In the genomic region with DNA sequence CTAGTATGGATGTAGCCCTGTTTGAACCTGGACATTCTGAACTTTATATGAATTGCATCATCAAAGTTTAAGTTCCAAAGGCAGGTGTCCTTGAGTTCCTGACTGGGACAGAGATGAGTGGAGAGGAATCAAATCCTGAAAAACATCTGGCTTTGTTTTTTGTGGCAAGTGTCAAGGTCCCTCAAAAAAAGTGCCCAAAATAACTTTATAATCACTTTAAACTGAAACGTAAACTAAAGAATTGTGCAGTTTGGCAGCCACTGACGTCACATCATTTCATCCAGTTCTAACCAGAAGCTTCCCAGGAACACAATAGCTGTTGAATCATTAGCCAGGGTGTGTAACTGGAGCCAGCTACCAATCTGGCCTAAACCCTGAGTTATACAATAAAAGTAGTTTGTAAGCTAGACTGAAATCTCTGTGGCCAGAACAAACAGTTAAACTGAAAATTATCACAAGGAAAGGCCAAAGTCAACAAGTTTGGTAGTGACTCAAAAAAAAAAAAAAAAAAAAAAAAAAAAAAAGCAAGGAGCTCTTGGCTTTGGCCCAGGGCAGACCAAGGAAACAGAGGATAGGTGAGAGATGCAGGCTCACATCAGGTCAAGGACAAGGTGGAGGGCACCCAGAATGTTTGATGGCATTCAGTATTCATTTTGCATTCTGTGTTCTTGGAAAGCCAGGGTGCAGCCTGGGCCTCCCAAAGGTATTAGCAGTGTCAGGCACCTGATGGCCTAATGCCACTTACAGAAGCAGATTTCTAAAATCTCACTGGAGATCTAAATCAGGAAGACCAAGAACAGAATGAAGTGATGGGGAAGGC, we compare ENCODE assay signal across 1 cellular context.
TF ChIP-seq lines count a peak whose summit lies in the region.

No MANE protein-coding gene starts in this region.

TF ChIP-seq in HepG2, 621 proteins besides CTCF, POLR2A, EP300 and RAD21 (continued from another document and continues in another):
- TF ChIP-seq, protein P1, sequence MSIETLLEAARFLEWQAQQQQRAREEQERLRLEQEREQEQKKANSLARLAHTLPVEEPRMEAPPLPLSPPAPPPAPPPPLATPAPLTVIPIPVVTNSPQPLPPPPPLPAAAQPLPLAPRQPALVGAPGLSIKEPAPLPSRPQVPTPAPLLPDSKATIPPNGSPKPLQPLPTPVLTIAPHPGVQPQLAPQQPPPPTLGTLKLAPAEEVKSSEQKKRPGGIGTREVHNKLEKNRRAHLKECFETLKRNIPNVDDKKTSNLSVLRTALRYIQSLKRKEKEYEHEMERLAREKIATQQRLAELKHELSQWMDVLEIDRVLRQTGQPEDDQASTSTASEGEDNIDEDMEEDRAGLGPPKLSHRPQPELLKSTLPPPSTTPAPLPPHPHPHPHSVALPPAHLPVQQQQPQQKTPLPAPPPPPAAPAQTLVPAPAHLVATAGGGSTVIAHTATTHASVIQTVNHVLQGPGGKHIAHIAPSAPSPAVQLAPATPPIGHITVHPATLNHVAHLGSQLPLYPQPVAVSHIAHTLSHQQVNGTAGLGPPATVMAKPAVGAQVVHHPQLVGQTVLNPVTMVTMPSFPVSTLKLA (IDR thresholded peaks at IDR 0.05), result no peak
- TF ChIP-seq NR1H2 (CRISPR knock-in tag; IDR thresholded peaks at IDR 0.05; ENCODE audit: borderline replicate concordance, low read depth), result no peak
- no peak for TF ChIP-seq ZNF446 (CRISPR knock-in tag; IDR thresholded peaks at IDR 0.05)
- no peak for TF ChIP-seq ZC3H4 (CRISPR knock-in tag; IDR thresholded peaks at IDR 0.05; ENCODE audit: borderline replicate concordance)
- TF ChIP-seq RAD51 (IDR thresholded peaks at IDR 0.05; ENCODE audit: borderline replicate concordance), result no peak
- TF ChIP-seq, protein P2, sequence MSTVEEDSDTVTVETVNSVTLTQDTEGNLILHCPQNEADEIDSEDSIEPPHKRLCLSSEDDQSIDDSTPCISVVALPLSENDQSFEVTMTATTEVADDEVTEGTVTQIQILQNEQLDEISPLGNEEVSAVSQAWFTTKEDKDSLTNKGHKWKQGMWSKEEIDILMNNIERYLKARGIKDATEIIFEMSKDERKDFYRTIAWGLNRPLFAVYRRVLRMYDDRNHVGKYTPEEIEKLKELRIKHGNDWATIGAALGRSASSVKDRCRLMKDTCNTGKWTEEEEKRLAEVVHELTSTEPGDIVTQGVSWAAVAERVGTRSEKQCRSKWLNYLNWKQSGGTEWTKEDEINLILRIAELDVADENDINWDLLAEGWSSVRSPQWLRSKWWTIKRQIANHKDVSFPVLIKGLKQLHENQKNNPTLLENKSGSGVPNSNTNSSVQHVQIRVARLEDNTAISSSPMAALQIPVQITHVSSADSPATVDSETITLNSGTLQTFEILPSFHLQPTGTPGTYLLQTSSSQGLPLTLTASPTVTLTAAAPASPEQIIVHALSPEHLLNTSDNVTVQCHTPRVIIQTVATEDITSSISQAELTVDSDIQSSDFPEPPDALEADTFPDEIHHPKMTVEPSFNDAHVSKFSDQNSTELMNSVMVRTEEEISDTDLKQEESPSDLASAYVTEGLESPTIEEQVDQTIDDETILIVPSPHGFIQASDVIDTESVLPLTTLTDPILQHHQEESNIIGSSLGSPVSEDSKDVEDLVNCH (CRISPR knock-in tag; IDR thresholded peaks at IDR 0.05), result no peak
- TF ChIP-seq ZNF788 (CRISPR knock-in tag; IDR thresholded peaks at IDR 0.05; ENCODE audit: borderline replicate concordance), result no peak
- TF ChIP-seq ZNF567 (CRISPR knock-in tag; IDR thresholded peaks at IDR 0.05; ENCODE audit: borderline replicate concordance), result no peak
- TF ChIP-seq BHLHE40 (IDR thresholded peaks at IDR 0.05; ENCODE audit: low read length), result no peak
- no peak for TF ChIP-seq GATA4 (IDR thresholded peaks at IDR 0.05; ENCODE audit: borderline replicate concordance, low read depth)
- no peak for TF ChIP-seq NFYB (CRISPR knock-in tag; IDR thresholded peaks at IDR 0.05)
- TF ChIP-seq, protein P3, sequence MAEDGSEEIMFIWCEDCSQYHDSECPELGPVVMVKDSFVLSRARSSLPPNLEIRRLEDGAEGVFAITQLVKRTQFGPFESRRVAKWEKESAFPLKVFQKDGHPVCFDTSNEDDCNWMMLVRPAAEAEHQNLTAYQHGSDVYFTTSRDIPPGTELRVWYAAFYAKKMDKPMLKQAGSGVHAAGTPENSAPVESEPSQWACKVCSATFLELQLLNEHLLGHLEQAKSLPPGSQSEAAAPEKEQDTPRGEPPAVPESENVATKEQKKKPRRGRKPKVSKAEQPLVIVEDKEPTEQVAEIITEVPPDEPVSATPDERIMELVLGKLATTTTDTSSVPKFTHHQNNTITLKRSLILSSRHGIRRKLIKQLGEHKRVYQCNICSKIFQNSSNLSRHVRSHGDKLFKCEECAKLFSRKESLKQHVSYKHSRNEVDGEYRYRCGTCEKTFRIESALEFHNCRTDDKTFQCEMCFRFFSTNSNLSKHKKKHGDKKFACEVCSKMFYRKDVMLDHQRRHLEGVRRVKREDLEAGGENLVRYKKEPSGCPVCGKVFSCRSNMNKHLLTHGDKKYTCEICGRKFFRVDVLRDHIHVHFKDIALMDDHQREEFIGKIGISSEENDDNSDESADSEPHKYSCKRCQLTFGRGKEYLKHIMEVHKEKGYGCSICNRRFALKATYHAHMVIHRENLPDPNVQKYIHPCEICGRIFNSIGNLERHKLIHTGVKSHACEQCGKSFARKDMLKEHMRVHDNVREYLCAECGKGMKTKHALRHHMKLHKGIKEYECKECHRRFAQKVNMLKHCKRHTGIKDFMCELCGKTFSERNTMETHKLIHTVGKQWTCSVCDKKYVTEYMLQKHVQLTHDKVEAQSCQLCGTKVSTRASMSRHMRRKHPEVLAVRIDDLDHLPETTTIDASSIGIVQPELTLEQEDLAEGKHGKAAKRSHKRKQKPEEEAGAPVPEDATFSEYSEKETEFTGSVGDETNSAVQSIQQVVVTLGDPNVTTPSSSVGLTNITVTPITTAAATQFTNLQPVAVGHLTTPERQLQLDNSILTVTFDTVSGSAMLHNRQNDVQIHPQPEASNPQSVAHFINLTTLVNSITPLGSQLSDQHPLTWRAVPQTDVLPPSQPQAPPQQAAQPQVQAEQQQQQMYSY (CRISPR knock-in tag; IDR thresholded peaks at IDR 0.05), result no peak
- TF ChIP-seq, protein P4, sequence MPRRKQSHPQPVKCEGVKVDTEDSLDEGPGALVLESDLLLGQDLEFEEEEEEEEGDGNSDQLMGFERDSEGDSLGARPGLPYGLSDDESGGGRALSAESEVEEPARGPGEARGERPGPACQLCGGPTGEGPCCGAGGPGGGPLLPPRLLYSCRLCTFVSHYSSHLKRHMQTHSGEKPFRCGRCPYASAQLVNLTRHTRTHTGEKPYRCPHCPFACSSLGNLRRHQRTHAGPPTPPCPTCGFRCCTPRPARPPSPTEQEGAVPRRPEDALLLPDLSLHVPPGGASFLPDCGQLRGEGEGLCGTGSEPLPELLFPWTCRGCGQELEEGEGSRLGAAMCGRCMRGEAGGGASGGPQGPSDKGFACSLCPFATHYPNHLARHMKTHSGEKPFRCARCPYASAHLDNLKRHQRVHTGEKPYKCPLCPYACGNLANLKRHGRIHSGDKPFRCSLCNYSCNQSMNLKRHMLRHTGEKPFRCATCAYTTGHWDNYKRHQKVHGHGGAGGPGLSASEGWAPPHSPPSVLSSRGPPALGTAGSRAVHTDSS (CRISPR knock-in tag; conservative IDR thresholded peaks at IDR 0.05), result no peak
- no peak for TF ChIP-seq KLF13 (CRISPR knock-in tag; IDR thresholded peaks at IDR 0.05)
- no peak for TF ChIP-seq TBX3 (IDR thresholded peaks at IDR 0.05; ENCODE audit: borderline replicate concordance)
- no peak for TF ChIP-seq ZNF607 (CRISPR knock-in tag; IDR thresholded peaks at IDR 0.05; ENCODE audit: borderline replicate concordance)
- TF ChIP-seq ATRX (CRISPR knock-in tag; IDR thresholded peaks at IDR 0.05; ENCODE audit: borderline replicate concordance), result no peak
- no peak for TF ChIP-seq TP53 (CRISPR knock-in tag; conservative IDR thresholded peaks at IDR 0.05)
- TF ChIP-seq STAT5B (CRISPR knock-in tag; IDR thresholded peaks at IDR 0.05), result no peak
- TF ChIP-seq IRF2 (CRISPR knock-in tag; IDR thresholded peaks at IDR 0.05), result no peak
- TF ChIP-seq YY1 (IDR thresholded peaks at IDR 0.05; ENCODE audit: insufficient read depth, insufficient replicate concordance, low read depth, low read length), result no peak
- TF ChIP-seq SAFB2 (CRISPR knock-in tag; IDR thresholded peaks at IDR 0.05; ENCODE audit: borderline replicate concordance, low read depth), result no peak
- peak; percentile 50; the same call in 1 of the 2 replicates for TF ChIP-seq ZNF331 (CRISPR knock-in tag; IDR thresholded peaks at IDR 0.05)
- TF ChIP-seq SP1 (IDR thresholded peaks at IDR 0.05), result no peak
- TF ChIP-seq SP1 (CRISPR knock-in tag; IDR thresholded peaks at IDR 0.05), result no peak
- TF ChIP-seq RFX1 (IDR thresholded peaks at IDR 0.05), result no peak
- TF ChIP-seq, protein P5, sequence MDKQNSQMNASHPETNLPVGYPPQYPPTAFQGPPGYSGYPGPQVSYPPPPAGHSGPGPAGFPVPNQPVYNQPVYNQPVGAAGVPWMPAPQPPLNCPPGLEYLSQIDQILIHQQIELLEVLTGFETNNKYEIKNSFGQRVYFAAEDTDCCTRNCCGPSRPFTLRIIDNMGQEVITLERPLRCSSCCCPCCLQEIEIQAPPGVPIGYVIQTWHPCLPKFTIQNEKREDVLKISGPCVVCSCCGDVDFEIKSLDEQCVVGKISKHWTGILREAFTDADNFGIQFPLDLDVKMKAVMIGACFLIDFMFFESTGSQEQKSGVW (CRISPR knock-in tag; IDR thresholded peaks at IDR 0.05; ENCODE audit: borderline replicate concordance), result no peak
- no peak for TF ChIP-seq SALL2 (CRISPR knock-in tag; IDR thresholded peaks at IDR 0.05)
- TF ChIP-seq FOXJ3 (CRISPR knock-in tag; IDR thresholded peaks at IDR 0.05; ENCODE audit: borderline replicate concordance), result peak; percentile 69; the same call in 1 of the 2 replicates
- TF ChIP-seq ZNF230 (CRISPR knock-in tag; IDR thresholded peaks at IDR 0.05), result no peak
- 0 out of 2 replicates have a peak, but pooled peaks have one; percentile 37 for TF ChIP-seq KLF6 (CRISPR knock-in tag; IDR thresholded peaks at IDR 0.05)
- TF ChIP-seq, protein P6, sequence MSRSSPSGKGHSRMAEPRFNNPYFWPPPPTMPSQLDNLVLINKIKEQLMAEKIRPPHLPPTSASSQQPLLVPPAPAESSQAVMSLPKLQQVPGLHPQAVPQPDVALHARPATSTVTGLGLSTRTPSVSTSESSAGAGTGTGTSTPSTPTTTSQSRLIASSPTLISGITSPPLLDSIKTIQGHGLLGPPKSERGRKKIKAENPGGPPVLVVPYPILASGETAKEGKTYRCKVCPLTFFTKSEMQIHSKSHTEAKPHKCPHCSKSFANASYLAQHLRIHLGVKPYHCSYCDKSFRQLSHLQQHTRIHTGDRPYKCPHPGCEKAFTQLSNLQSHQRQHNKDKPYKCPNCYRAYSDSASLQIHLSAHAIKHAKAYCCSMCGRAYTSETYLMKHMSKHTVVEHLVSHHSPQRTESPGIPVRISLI (CRISPR knock-in tag; IDR thresholded peaks at IDR 0.05; ENCODE audit: borderline replicate concordance), result peak; percentile 91
- TF ChIP-seq ZNF562 (CRISPR knock-in tag; IDR thresholded peaks at IDR 0.05; ENCODE audit: borderline replicate concordance), result no peak
- no peak for TF ChIP-seq MAFG (CRISPR knock-in tag; IDR thresholded peaks at IDR 0.05)
- TF ChIP-seq, protein P7, sequence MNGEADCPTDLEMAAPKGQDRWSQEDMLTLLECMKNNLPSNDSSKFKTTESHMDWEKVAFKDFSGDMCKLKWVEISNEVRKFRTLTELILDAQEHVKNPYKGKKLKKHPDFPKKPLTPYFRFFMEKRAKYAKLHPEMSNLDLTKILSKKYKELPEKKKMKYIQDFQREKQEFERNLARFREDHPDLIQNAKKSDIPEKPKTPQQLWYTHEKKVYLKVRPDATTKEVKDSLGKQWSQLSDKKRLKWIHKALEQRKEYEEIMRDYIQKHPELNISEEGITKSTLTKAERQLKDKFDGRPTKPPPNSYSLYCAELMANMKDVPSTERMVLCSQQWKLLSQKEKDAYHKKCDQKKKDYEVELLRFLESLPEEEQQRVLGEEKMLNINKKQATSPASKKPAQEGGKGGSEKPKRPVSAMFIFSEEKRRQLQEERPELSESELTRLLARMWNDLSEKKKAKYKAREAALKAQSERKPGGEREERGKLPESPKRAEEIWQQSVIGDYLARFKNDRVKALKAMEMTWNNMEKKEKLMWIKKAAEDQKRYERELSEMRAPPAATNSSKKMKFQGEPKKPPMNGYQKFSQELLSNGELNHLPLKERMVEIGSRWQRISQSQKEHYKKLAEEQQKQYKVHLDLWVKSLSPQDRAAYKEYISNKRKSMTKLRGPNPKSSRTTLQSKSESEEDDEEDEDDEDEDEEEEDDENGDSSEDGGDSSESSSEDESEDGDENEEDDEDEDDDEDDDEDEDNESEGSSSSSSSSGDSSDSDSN (CRISPR knock-in tag; IDR thresholded peaks at IDR 0.05), result no peak
- TF ChIP-seq ELF1 (CRISPR knock-in tag; IDR thresholded peaks at IDR 0.05), result no peak
- TF ChIP-seq NCOR1 (IDR thresholded peaks at IDR 0.05; ENCODE audit: borderline replicate concordance, low read length), result peak; percentile 82; the same call in 1 of the 2 replicates
- peak; percentile 20; the same call in 1 of the 2 replicates for TF ChIP-seq ZFY (CRISPR knock-in tag; IDR thresholded peaks at IDR 0.05)
- no peak for TF ChIP-seq CC2D1A (CRISPR knock-in tag; IDR thresholded peaks at IDR 0.05)
- peak; percentile 85 for TF ChIP-seq CREM (IDR thresholded peaks at IDR 0.05)
- TF ChIP-seq CREM (CRISPR knock-in tag; IDR thresholded peaks at IDR 0.05), result no peak
- TF ChIP-seq, protein P8, sequence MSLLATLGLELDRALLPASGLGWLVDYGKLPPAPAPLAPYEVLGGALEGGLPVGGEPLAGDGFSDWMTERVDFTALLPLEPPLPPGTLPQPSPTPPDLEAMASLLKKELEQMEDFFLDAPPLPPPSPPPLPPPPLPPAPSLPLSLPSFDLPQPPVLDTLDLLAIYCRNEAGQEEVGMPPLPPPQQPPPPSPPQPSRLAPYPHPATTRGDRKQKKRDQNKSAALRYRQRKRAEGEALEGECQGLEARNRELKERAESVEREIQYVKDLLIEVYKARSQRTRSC (CRISPR knock-in tag; IDR thresholded peaks at IDR 0.05; ENCODE audit: low read depth), result no peak
- TF ChIP-seq, protein P9, sequence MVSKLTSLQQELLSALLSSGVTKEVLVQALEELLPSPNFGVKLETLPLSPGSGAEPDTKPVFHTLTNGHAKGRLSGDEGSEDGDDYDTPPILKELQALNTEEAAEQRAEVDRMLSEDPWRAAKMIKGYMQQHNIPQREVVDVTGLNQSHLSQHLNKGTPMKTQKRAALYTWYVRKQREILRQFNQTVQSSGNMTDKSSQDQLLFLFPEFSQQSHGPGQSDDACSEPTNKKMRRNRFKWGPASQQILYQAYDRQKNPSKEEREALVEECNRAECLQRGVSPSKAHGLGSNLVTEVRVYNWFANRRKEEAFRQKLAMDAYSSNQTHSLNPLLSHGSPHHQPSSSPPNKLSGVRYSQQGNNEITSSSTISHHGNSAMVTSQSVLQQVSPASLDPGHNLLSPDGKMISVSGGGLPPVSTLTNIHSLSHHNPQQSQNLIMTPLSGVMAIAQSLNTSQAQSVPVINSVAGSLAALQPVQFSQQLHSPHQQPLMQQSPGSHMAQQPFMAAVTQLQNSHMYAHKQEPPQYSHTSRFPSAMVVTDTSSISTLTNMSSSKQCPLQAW (CRISPR knock-in tag; IDR thresholded peaks at IDR 0.05), result peak; percentile 79
- no peak for TF ChIP-seq NPAS2 (CRISPR knock-in tag; IDR thresholded peaks at IDR 0.05; ENCODE audit: borderline replicate concordance)
- TF ChIP-seq ZSCAN22 (CRISPR knock-in tag; IDR thresholded peaks at IDR 0.05), result no peak
- no peak for TF ChIP-seq ZNF121 (CRISPR knock-in tag; IDR thresholded peaks at IDR 0.05)
- TF ChIP-seq RFXANK (CRISPR knock-in tag; IDR thresholded peaks at IDR 0.05), result no peak
- TF ChIP-seq NBN (conservative IDR thresholded peaks at IDR 0.05), result no peak
- no peak for TF ChIP-seq ZFP36 (IDR thresholded peaks at IDR 0.05; ENCODE audit: borderline replicate concordance, low read depth, low read length, partially characterized antibody)
- TF ChIP-seq IRX3 (CRISPR knock-in tag; IDR thresholded peaks at IDR 0.05; ENCODE audit: borderline replicate concordance, low read depth), result no peak
- TF ChIP-seq AHR (CRISPR knock-in tag; IDR thresholded peaks at IDR 0.05), result no peak
- no peak for TF ChIP-seq FOXA1 (IDR thresholded peaks at IDR 0.05)
- peak; percentile 55 for TF ChIP-seq FOXA1 (CRISPR knock-in tag; IDR thresholded peaks at IDR 0.05)
